1 cellular context compared by ENCODE assay signal in genomic region chr15:78020007-78020406, GRCh38.
TF ChIP-seq lines count a peak whose summit lies in the region.

No MANE protein-coding gene starts in this region.

TF ChIP-seq in liver, 16 proteins besides CTCF, POLR2A, EP300 and RAD21:
- TF ChIP-seq MAX (IDR thresholded peaks at IDR 0.05), result peak; percentile 27
- TF ChIP-seq ATF3 (IDR thresholded peaks at IDR 0.05), result peak; percentile 40
- TF ChIP-seq REST (IDR thresholded peaks at IDR 0.05), result no peak
- no peak for TF ChIP-seq EGR1 (IDR thresholded peaks at IDR 0.05; ENCODE audit: low read depth in 2 of 2)
- TF ChIP-seq HNF4G (IDR thresholded peaks at IDR 0.05), result peak; percentile 86
- TF ChIP-seq TAF1 (conservative IDR thresholded peaks at IDR 0.05), result no peak
- TF ChIP-seq FOXA1 (IDR thresholded peaks at IDR 0.05), result no peak
- TF ChIP-seq RXRA (IDR thresholded peaks at IDR 0.05), result peak; percentile 86 to 92
- TF ChIP-seq FOXA2 (IDR thresholded peaks at IDR 0.05), result no peak
- no peak for TF ChIP-seq YY1 (IDR thresholded peaks at IDR 0.05)
- TF ChIP-seq JUND (IDR thresholded peaks at IDR 0.05), result peak; percentile 30 to 58
- TF ChIP-seq, protein P1, sequence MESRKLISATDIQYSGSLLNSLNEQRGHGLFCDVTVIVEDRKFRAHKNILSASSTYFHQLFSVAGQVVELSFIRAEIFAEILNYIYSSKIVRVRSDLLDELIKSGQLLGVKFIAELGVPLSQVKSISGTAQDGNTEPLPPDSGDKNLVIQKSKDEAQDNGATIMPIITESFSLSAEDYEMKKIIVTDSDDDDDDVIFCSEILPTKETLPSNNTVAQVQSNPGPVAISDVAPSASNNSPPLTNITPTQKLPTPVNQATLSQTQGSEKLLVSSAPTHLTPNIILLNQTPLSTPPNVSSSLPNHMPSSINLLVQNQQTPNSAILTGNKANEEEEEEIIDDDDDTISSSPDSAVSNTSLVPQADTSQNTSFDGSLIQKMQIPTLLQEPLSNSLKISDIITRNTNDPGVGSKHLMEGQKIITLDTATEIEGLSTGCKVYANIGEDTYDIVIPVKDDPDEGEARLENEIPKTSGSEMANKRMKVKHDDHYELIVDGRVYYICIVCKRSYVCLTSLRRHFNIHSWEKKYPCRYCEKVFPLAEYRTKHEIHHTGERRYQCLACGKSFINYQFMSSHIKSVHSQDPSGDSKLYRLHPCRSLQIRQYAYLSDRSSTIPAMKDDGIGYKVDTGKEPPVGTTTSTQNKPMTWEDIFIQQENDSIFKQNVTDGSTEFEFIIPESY (IDR thresholded peaks at IDR 0.05), result no peak
- TF ChIP-seq HNF4A (conservative IDR thresholded peaks at IDR 0.05), result peak; percentile 95 to 98
- no peak for TF ChIP-seq NR2F2 (IDR thresholded peaks at IDR 0.05)
- no peak for TF ChIP-seq GABPA (IDR thresholded peaks at IDR 0.05 in 1 of 2, conservative IDR thresholded peaks at IDR 0.05 in 1 of 2)
- peak; percentile 77 for TF ChIP-seq SP1 (IDR thresholded peaks at IDR 0.05)
